In the genomic region with DNA sequence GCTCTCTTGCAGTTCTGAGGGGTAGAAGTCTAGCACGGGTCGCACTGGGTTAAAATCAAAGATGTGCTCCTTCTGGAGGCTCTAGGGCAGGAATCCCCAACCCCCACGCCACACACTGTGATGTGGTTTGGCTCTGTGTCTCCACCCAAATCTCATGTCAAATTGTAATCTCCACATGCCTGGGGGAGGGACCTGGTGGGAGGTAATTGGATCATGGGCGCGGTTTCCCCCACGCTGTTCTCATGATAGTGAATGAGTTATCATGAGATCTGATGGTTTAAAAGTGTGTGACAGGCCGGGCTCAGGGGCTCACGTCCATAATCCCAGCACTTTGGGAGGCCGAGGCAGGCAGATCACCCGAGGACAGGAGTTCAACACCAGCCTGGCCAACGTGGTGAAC, we compare ENCODE assay signal across 8 cellular contexts.
DNase-seq lines count a peak whose midpoint lies in the region; ATAC-seq and TF ChIP-seq lines count a peak whose summit lies in the region.

No MANE protein-coding gene starts in this region.

- H3K4me1 Mint-ChIP-seq in nephron progenitor cell, result peaks cover 7% of the 10 kb centered on the region

- H3K36me3 Mint-ChIP-seq in nephron progenitor cell (ENCODE audit: low read depth), result no peaks in the 10 kb centered on the region

- H3K4me3 Mint-ChIP-seq in nephron progenitor cell, result no peak overlapping the region

- DNase-seq in activated gamma-delta T cell treated with anti-CD3 and anti-CD28 coated beads, Interleukin-2, amount 50 U/mL, for 16 hours (ENCODE audit: low read depth), result peak; percentile 1
- no peak for DNase-seq in activated gamma-delta T cell (lab: John Stamatoyannopoulos, UW)
- DNase-seq in activated effector memory CD4-positive, alpha-beta T cell treated with anti-CD3 and anti-CD28 coated beads, Interleukin-2, amount 50 U/mL, for 16 hours, result peak; percentile 77
- DNase-seq in nephron progenitor cell, result no peak
- no peak for DNase-seq in pons (ENCODE audit: low spot score)
- DNase-seq in D341Med (ENCODE audit: low spot score), result no peak
- no peak for DNase-seq in NCI-H146 (lab: John Stamatoyannopoulos, UW)

- peak overlapping the region; percentile 14 for H3K27ac Mint-ChIP-seq in nephron progenitor cell

- no peak for TF ChIP-seq CTCF in nephron progenitor cell (IDR thresholded peaks at IDR 0.05)

- no peak for ATAC-seq in GM18868 (IDR thresholded peaks at IDR 0.05; ENCODE audit: unreplicated experiment)

- peaks cover 5% of the 10 kb centered on the region for H3K9me3 Mint-ChIP-seq in nephron progenitor cell

- H3K27me3 Mint-ChIP-seq in nephron progenitor cell (ENCODE audit: low read depth, poor library complexity), result peaks cover 27% of the 10 kb centered on the region

Comparison
In these comparisons a context has a peak if more than half of its experiments do, and no peak if none do; other contexts are left out.
1. DNase-seq: peak in activated gamma-delta T cell treated with anti-CD3 and anti-CD28 coated beads, Interleukin-2, amount 50 U/mL, for 16 hours (single experiment) and activated effector memory CD4-positive, alpha-beta T cell treated with anti-CD3 and anti-CD28 coated beads, Interleukin-2, amount 50 U/mL, for 16 hours (single experiment); none in activated gamma-delta T cell (single experiment), nephron progenitor cell (single experiment), pons (single experiment), D341Med (single experiment) and NCI-H146 (single experiment).